Comparison of ENCODE assay signal across 32 cellular contexts in the genomic region with DNA sequence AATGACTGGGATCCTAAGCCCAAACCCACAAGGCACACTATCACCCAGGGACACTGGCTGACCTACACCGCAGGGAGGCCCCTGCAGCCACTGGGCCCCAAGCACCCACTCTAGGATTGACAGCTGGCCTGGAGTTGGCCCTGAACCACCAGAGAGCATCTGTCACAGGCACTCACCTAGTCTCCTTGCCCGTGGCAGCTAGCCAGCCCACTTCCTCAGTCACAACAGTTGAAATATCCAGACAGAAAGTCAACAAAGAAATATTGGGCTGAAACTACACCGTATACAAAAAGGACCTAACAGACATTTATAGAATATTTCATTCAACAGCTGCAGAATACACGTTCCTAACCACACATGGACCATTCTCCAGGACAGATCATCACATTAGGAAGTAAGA. TPM values are rescaled to one million over a fixed set of nuclear protein-coding genes. Genes with fewer than 3 reads are reported as not detected.
DNase-seq lines count a peak whose midpoint lies in the region.
"Had no signal": no experiment of that assay in that cellular context is flagged by ENCODE, and none has a peak within 500 bp of the region (broad histone marks: within the 10 kb centered on the region; RNA-seq: fewer than 3 reads in every experiment).

No MANE protein-coding gene starts in this region.

- H3K4me1 ChIP-seq in SJCRH30: peaks cover 45% of the 10 kb centered on the region
- H3K4me1 ChIP-seq: ascending aorta, lower lobe of right lung, pancreas, tibial nerve had no signal

- H3K4me3 ChIP-seq in SJCRH30 (no peak overlapping the region), skeletal muscle cell (ENCODE audit: low read depth, low read length) (no peak overlapping the region)
- H3K4me3 ChIP-seq: ascending aorta; BLaER1 treated with 17β-estradiol and CSF1 and Interleukin-3, amounts not matched to agents 10 nM and 100 nM; K562; lower lobe of right lung; pancreas; tibial nerve had no signal

- H3K9me3 ChIP-seq in SJCRH30 (replicated peaks): no peaks in the 10 kb centered on the region
- H3K9me3 ChIP-seq: ascending aorta; BLaER1 treated with 17β-estradiol and CSF1 and Interleukin-3, amounts not matched to agents 10 nM and 100 nM; Caco-2; lower lobe of right lung; pancreas; tibial nerve had no signal

- peak overlapping the region; percentile 76 for H3K27ac ChIP-seq in SJCRH30
- H3K27ac ChIP-seq: ascending aorta; BLaER1 treated with 17β-estradiol and CSF1 and Interleukin-3, amounts not matched to agents 10 nM and 100 nM; lower lobe of right lung; pancreas; tibial nerve had no signal

- DNase-seq in GF-D8 (lab: John Stamatoyannopoulos, UW) (peak; percentile 28), LHCN-M2 (ENCODE audit: low read depth) (peak; percentile 77), SJCRH30 (peak; percentile 96 to 97), skeletal muscle cell (ENCODE audit: low read depth) (peak; percentile 4), middle frontal gyrus (ENCODE audit: extremely low spot score, low spot score) (no peak), HuH-7 (ENCODE audit: low spot score) (no peak), occipital lobe (lab: John Stamatoyannopoulos, UW) (no peak)
- DNase-seq: activated CD4-positive, alpha-beta T cell treated with anti-CD3 and anti-CD28 coated beads for 4 hours; activated CD8-positive, alpha-beta memory T cell treated with anti-CD3 and anti-CD28 coated beads for 24 hours; activated effector memory CD4-positive, alpha-beta T cell treated with Interleukin-2 at 50 U/mL for 16 hours; activated naive CD8-positive, alpha-beta T cell treated with anti-CD3 and anti-CD28 coated beads, Interleukin-2, amount 10 ng/mL, durations not matched to agents 7 days and 5 days; Caco-2; caudate nucleus; DMS79 treated with DMSO at 0.1 percent for 48 hours; endodermal cell; foreskin fibroblast; head of caudate nucleus; kidney glomerular epithelial cell; lower lobe of right lung; NCI-H1048; NCI-H187 treated with DMSO at 0.1 percent for 48 hours; NCI-H774; nephron progenitor cell; stimulated activated CD4-positive, alpha-beta T cell treated with anti-CD3 and anti-CD28 coated beads, Interleukin-2, amount 100 ng/mL, for 24 hours had no signal

- H3K36me3 ChIP-seq in SJCRH30: no peaks in the 10 kb centered on the region
- H3K36me3 ChIP-seq: ascending aorta; BLaER1 treated with 17β-estradiol and CSF1 and Interleukin-3, amounts not matched to agents 10 nM and 100 nM; lower lobe of right lung; pancreas; tibial nerve had no signal

- H3K27me3 ChIP-seq in SJCRH30: no peaks in the 10 kb centered on the region
- H3K27me3 ChIP-seq: ascending aorta; BLaER1 treated with 17β-estradiol and CSF1 and Interleukin-3, amounts not matched to agents 10 nM and 100 nM; pancreas; tibial nerve had no signal

RNA-seq across cellular contexts. Expression of a gene that starts 5.2 kb away (rescaled TPM):
- total RNA-seq in LHCN-M2 (2014; rRNA removed) (not detected in 2 replicates), occipital lobe (not detected)
- polyA plus RNA-seq in LHCN-M2 (2012): not detected
- not detected in 2 replicates for total RNA-seq in SJCRH30 (2014; rRNA removed; shearing (Covaris generic))
- total RNA-seq: activated naive CD8-positive, alpha-beta T cell treated with anti-CD3 and anti-CD28 coated beads, Interleukin-2, amount 10 ng/mL, durations not matched to agents 7 days and 5 days; ascending aorta; Caco-2; endodermal cell; K562; lower lobe of right lung; mononuclear cell; pancreas; T-helper 2 cell treated with Interferon-gamma antibody and Interleukin-4, amounts not matched to agents 100 ng/mL and 5 ng/mL, for 36 hours; tibial nerve had no signal
- polyA plus RNA-seq: K562, pancreas had no signal

RNA-seq across cellular contexts. Expression of a gene that starts 33.4 kb away (rescaled TPM):
- total RNA-seq in LHCN-M2 (2014; rRNA removed) (not detected in 2 replicates), occipital lobe (2.5 TPM)
- polyA plus RNA-seq in LHCN-M2 (2012): not detected
- 0.30 and 0.35 TPM in 2 replicates for total RNA-seq in SJCRH30 (2014; rRNA removed; shearing (Covaris generic))
- total RNA-seq: activated naive CD8-positive, alpha-beta T cell treated with anti-CD3 and anti-CD28 coated beads, Interleukin-2, amount 10 ng/mL, durations not matched to agents 7 days and 5 days; ascending aorta; esophagus mucosa; K562; lower lobe of right lung; mononuclear cell; T-helper 2 cell treated with Interferon-gamma antibody and Interleukin-4, amounts not matched to agents 100 ng/mL and 5 ng/mL, for 36 hours; tibial nerve had no signal

RNA-seq across cellular contexts. Expression of a gene that starts 37.5 kb away (rescaled TPM):
- total RNA-seq in LHCN-M2 (2014; rRNA removed): 23.7 and 25.4 TPM in 2 replicates
- 15.9 TPM for polyA plus RNA-seq in LHCN-M2 (2012)
- total RNA-seq in SJCRH30 (2014; rRNA removed; shearing (Covaris generic)): 28.2 and 30.9 TPM in 2 replicates
- 26.0 TPM for total RNA-seq in occipital lobe

Comparison
In these comparisons a context has a peak if more than half of its experiments do, and no peak if none do; other contexts are left out.
1. DNase-seq: peak in GF-D8 (single experiment), LHCN-M2 (single experiment), SJCRH30 (2 of 2) and skeletal muscle cell (single experiment); none in middle frontal gyrus (single experiment), HuH-7 (single experiment) and occipital lobe (single experiment).